ENCODE assay signal across 19 cellular contexts in genomic region chr9:105473221-105473620, GRCh38. TPM values are rescaled to one million over a fixed set of nuclear protein-coding genes. Genes with fewer than 3 reads are reported as not detected.
A peak's percentile ranks its signal among the peaks of the same experiment; 100 is the strongest.
DNase-seq lines count a peak whose midpoint lies in the region; ATAC-seq, FAIRE-seq and TF ChIP-seq lines count a peak whose summit lies in the region.
"Had no signal": no experiment of that assay in that cellular context is flagged by ENCODE, and none has a peak within 500 bp of the region (broad histone marks: within the 10 kb centered on the region; RNA-seq: fewer than 3 reads in every experiment).

No MANE protein-coding gene starts in this region.

- no peak for FAIRE-seq in A549 (lab: Jason Lieb, UNC)
- FAIRE-seq: GM12891, GM18507 had no signal

- H3K9ac ChIP-seq in IMR-90 (ENCODE audit: low read depth, low read length), result no peak overlapping the region
- H3K9ac ChIP-seq in endodermal cell (ENCODE audit: extremely low read depth, low read length, poor library complexity, severe bottlenecking), result no peak overlapping the region
- H3K9ac ChIP-seq in SK-N-SH, result no peak overlapping the region

- no peaks in the 10 kb centered on the region for H3K9me2 ChIP-seq in SK-N-SH

- no peak overlapping the region for H2AK9ac ChIP-seq in IMR-90 (replicated peaks; ENCODE audit: low read depth, low read length, poor library complexity)

- H2AFZ ChIP-seq in IMR-90 (replicated peaks; ENCODE audit: low read length, poor library complexity) (no peak overlapping the region), SK-N-SH (ENCODE audit: low read depth) (no peak overlapping the region)
- H2AFZ ChIP-seq: GM23338 had no signal

- no peak overlapping the region for H3K4ac ChIP-seq in IMR-90 (ENCODE audit: low read depth, low read length)

- H3K27ac ChIP-seq in A549 (no peak overlapping the region), IMR-90 (ENCODE audit: insufficient read depth, low read length) (no peak overlapping the region), endodermal cell (ENCODE audit: low read depth, low read length) (no peak overlapping the region), SK-N-SH (ENCODE audit: low read depth in 2 of 2, low read length in 1 of 2) (no peak overlapping the region)

- no peak overlapping the region for H2BK15ac ChIP-seq in IMR-90 (ENCODE audit: low read depth, low read length)

- dilution Hi-C loops in IMR-90 (cut with HindIII; ENCODE audit: low sequenced_read_pairs, unreplicated experiment), result no loop called here

- H3K4me2 ChIP-seq in A549, result no peak overlapping the region
- H3K4me2 ChIP-seq in IMR-90 (ENCODE audit: low read depth, low read length), result no peak overlapping the region
- no peak overlapping the region for H3K4me2 ChIP-seq in SK-N-SH
- H3K4me2 ChIP-seq: GM23338 had no signal

- CTCF ChIA-PET in A549 (lab: Yijun Ruan, JAX), result no interaction called here
- CTCF ChIA-PET in IMR-90 (lab: Yijun Ruan, JAX), result interaction anchor here (0.6 kb wide), 1 partner anchor 150 kb away, joined by 3 read pairs; no protein-coding TSS in a partner anchor
- CTCF ChIA-PET in SK-N-SH (lab: Yijun Ruan, JAX), result no interaction called here

- TF ChIP-seq EP300 in A549 (IDR thresholded peaks at IDR 0.05) (no peak), SK-N-SH (IDR thresholded peaks at IDR 0.05; ENCODE audit: borderline replicate concordance in 1 of 2, low read depth in 1 of 2, low read length in 1 of 2) (no peak)

- no peak overlapping the region for H2BK120ac ChIP-seq in IMR-90 (ENCODE audit: low read depth, low read length)

- peaks cover 3% of the 10 kb centered on the region for H3K9me3 Mint-ChIP-seq in endodermal cell
- H3K9me3 Mint-ChIP-seq: GM23338, HFFc6 had no signal

- H4K91ac ChIP-seq in IMR-90 (ENCODE audit: insufficient read depth, low read depth, low read length), result no peak overlapping the region

- H3K56ac ChIP-seq in IMR-90 (ENCODE audit: extremely low read depth, insufficient read depth, low read length), result no peak overlapping the region

- H3K27me3 ChIP-seq in IMR-90 (ENCODE audit: control insufficient read depth, insufficient read depth, low read length) (no peaks in the 10 kb centered on the region), endodermal cell (ENCODE audit: control insufficient read depth, insufficient read depth, low read length, poor library complexity, severe bottlenecking) (no peaks in the 10 kb centered on the region), SK-N-SH (ENCODE audit: insufficient read depth) (no peaks in the 10 kb centered on the region)

- no peak overlapping the region for H4K5ac ChIP-seq in IMR-90 (ENCODE audit: low read depth, low read length)

- 96% methylated on average over 2 of the region's 2 CpGs for WGBS in A549 (ENCODE audit: missing lambda C conversion rate)
- WGBS in IMR-90 (ENCODE audit: extremely low coverage in 2 of 2, insufficient read length in 1 of 2), 2 experiments, result no CpG with 5 or more reads among the region's 2 CpGs
- WGBS in endodermal cell (ENCODE audit: insufficient coverage in 1 of 2, insufficient read length in 1 of 2), 2 experiments, result 97% methylated on average over 2 of the region's 2 CpGs; no CpG with 5 or more reads in 1 of the 2 experiments
- WGBS in SK-N-SH (ENCODE audit: low lambda C conversion rate), result 100% methylated on average over 2 of the region's 2 CpGs

- H3K27me3 Mint-ChIP-seq in endodermal cell (ENCODE audit: insufficient read depth), result no peaks in the 10 kb centered on the region
- H3K27me3 Mint-ChIP-seq: CD4-positive, alpha-beta memory T cell had no signal

- TF ChIP-seq CTCF in A549 (IDR thresholded peaks at IDR 0.05), result no peak
- TF ChIP-seq CTCF in IMR-90 (conservative IDR thresholded peaks at IDR 0.05; ENCODE audit: low read depth, low read length), result no peak
- TF ChIP-seq CTCF in endodermal cell (conservative IDR thresholded peaks at IDR 0.05), result no peak
- no peak for TF ChIP-seq CTCF in SK-N-SH (IDR thresholded peaks at IDR 0.05)

- no peak overlapping the region for H3K14ac ChIP-seq in IMR-90 (replicated peaks; ENCODE audit: low read depth, low read length)

- H2BK5ac ChIP-seq in IMR-90 (ENCODE audit: low read depth, low read length, poor library complexity, severe bottlenecking), result no peak overlapping the region

- peaks cover 5% of the 10 kb centered on the region; the same call in 1 of the 2 replicates for H3K9me1 ChIP-seq in IMR-90 (ENCODE audit: insufficient read depth, low read length)

- H4K20me1 ChIP-seq in IMR-90 (ENCODE audit: insufficient read depth, low read length), result peaks cover 9% of the 10 kb centered on the region; the same call in 1 of the 2 replicates
- no peaks in the 10 kb centered on the region for H4K20me1 ChIP-seq in SK-N-SH (ENCODE audit: insufficient read depth)

- peaks cover 39% of the 10 kb centered on the region; the same call in 1 of the 2 replicates for H3K79me2 ChIP-seq in SK-N-SH (ENCODE audit: insufficient read depth)

- BruUV-seq in IMR-90 (replicated peaks; lab: Mats Ljungman, UMichigan), result no TSS peak

- H3K36me3 Mint-ChIP-seq in endodermal cell (ENCODE audit: low read depth), result peaks cover 25% of the 10 kb centered on the region

- no peak for TF ChIP-seq RAD21 in A549 (conservative IDR thresholded peaks at IDR 0.05 in 1 of 2, IDR thresholded peaks at IDR 0.05 in 1 of 2)
- no peak for TF ChIP-seq RAD21 in IMR-90 (IDR thresholded peaks at IDR 0.05; ENCODE audit: low read length)
- TF ChIP-seq RAD21 in SK-N-SH (IDR thresholded peaks at IDR 0.05; ENCODE audit: low read length), result no peak

- no peak overlapping the region for H3K4me3 Mint-ChIP-seq in endodermal cell
- H3K4me3 Mint-ChIP-seq: CD4-positive, alpha-beta memory T cell; GM23338; HFFc6 had no signal

- H2BK20ac ChIP-seq in IMR-90 (ENCODE audit: low read depth, low read length), result no peak overlapping the region

- no peak overlapping the region for H3K18ac ChIP-seq in IMR-90 (ENCODE audit: low read depth, low read length)

- POLR2A ChIA-PET in A549 (lab: Yijun Ruan, JAX), result no interaction called here
- POLR2A ChIA-PET in IMR-90 (lab: Charles Lee; ENCODE audit: unreplicated experiment), result no interaction called here
- POLR2A ChIA-PET in SK-N-SH (lab: Yijun Ruan, JAX), result no interaction called here

- H4K8ac ChIP-seq in IMR-90 (ENCODE audit: low read depth in 2 of 2, low read length in 2 of 2), result no peak overlapping the region

- H3K9me3 ChIP-seq in A549 (no peaks in the 10 kb centered on the region), IMR-90 (ENCODE audit: control insufficient read depth, insufficient read depth, low read length) (no peaks in the 10 kb centered on the region), endodermal cell (ENCODE audit: control insufficient read depth, low read length) (peaks cover under 1% of the 10 kb centered on the region), SK-N-SH (no peaks in the 10 kb centered on the region)
- H3K9me3 ChIP-seq: HAP-1 had no signal

- in situ Hi-C loops in IMR-90 (cut with MboI; ENCODE audit: low sequenced_read_pairs), result no loop called here

- DNase-seq in A549 (ENCODE audit: low read depth in 1 of 2, low spot score in 1 of 2) (no peak), IMR-90 (no peak), endodermal cell (no peak), SK-N-SH (no peak), OCI-M1 (lab: John Stamatoyannopoulos, UW) (no peak)
- no peak for DNase-seq in activated naive CD4-positive, alpha-beta T cell treated with anti-CD3 and anti-CD28 coated beads, Interleukin-2, amount 50 U/mL, for 16 hours
- DNase-seq: 8988T; C1 segment of cervical spinal cord; Calu3; CD4-positive, alpha-beta memory T cell; COR-L47; DMS53; DMS79 treated with DMSO at 0.1 percent for 48 hours; GF-D8; HFFc6 had no signal

- peaks cover 3 to 14% of the 10 kb centered on the region in 2 experiments; a peak in 3 of 4 replicates for H3K79me1 ChIP-seq in IMR-90 (ENCODE audit: low read depth in 1 of 2, low read length in 2 of 2)

- no peak for ATAC-seq in A549
- ATAC-seq in IMR-90 (ENCODE audit: low read depth), result no peak
- ATAC-seq: GM23338 had no signal

- H2AK5ac ChIP-seq in IMR-90 (ENCODE audit: low read depth, low read length), result no peak overlapping the region

- peaks cover 2% of the 10 kb centered on the region for H3K36me3 ChIP-seq in IMR-90 (ENCODE audit: control insufficient read depth, insufficient read depth, low read length)
- peaks cover 58% of the 10 kb centered on the region for H3K36me3 ChIP-seq in endodermal cell (ENCODE audit: control insufficient read depth, insufficient read depth, low read length)
- H3K36me3 ChIP-seq in SK-N-SH (replicated peaks in 1 of 2; ENCODE audit: control insufficient read depth in 1 of 2, insufficient read depth in 2 of 2, low read length in 1 of 2), result peaks cover 27 to 35% of the 10 kb centered on the region in 2 experiments

- peak overlapping the region; percentile 56 for H3K27ac Mint-ChIP-seq in endodermal cell
- H3K27ac Mint-ChIP-seq: CD4-positive, alpha-beta memory T cell; GM23338; HFFc6 had no signal

- H3K4me1 ChIP-seq in A549, result no peaks in the 10 kb centered on the region
- no peaks in the 10 kb centered on the region for H3K4me1 ChIP-seq in IMR-90 (ENCODE audit: control insufficient read depth, insufficient read depth, low read length)
- H3K4me1 ChIP-seq in endodermal cell (ENCODE audit: control insufficient read depth, insufficient read depth, low read length), result no peaks in the 10 kb centered on the region
- H3K4me1 ChIP-seq in SK-N-SH (ENCODE audit: control insufficient read depth in 1 of 2, insufficient read depth in 2 of 2, low read depth in 1 of 2, low read length in 1 of 2), result no peaks in the 10 kb centered on the region
- H3K4me1 ChIP-seq: HAP-1 had no signal

- H3K4me1 Mint-ChIP-seq in endodermal cell, result peaks cover 4% of the 10 kb centered on the region
- H3K4me1 Mint-ChIP-seq: CD4-positive, alpha-beta memory T cell; GM23338 had no signal

- H3K4me3 ChIP-seq in A549, result no peak overlapping the region
- no peak overlapping the region for H3K4me3 ChIP-seq in IMR-90 (ENCODE audit: insufficient read depth, low read depth, low read length)
- no peak overlapping the region for H3K4me3 ChIP-seq in endodermal cell (ENCODE audit: low read length)
- H3K4me3 ChIP-seq in SK-N-SH (ENCODE audit: low read depth in 2 of 2, low read length in 1 of 2), result no peak overlapping the region
- H3K4me3 ChIP-seq: GM23338, HAP-1 had no signal

- peaks cover 9% of the 10 kb centered on the region for H3F3A ChIP-seq in SK-N-SH (replicated peaks; ENCODE audit: insufficient read depth)

- no peak overlapping the region for H3K23ac ChIP-seq in IMR-90 (ENCODE audit: low read depth, low read length)

- intact Hi-C loops in IMR-90 (cut with micrococcal nuclease), result no loop called here

- no peak for TF ChIP-seq POLR2A in A549 (IDR thresholded peaks at IDR 0.05; ENCODE audit: low read length)
- TF ChIP-seq POLR2A in IMR-90 (IDR thresholded peaks at IDR 0.05; ENCODE audit: low read depth, low read length), result no peak

RNA-seq across cellular contexts. Expression of gene FSD1L, which starts 25.4 kb away (rescaled TPM):
- polyA plus RNA-seq in A549 (2011; rRNA removed) (5.8 and 8.5 TPM in 2 replicates), A549 (2017; fragmentation: RNase III; extraction: RNeasy Plus Mini Kit Qiagen cat#74134 plus additional on column Dnase treatment) (3.2 to 3.3 TPM (median 3.2 TPM) in 3 replicates), IMR-90 (2012; rRNA removed) (0.80 and 1.4 TPM in 2 replicates), SK-N-SH (2012; rRNA removed) (0.76 and 1.0 TPM in 2 replicates)
- polyA plus RNA-seq in A549 (2012; cell fraction: cytosol; rRNA removed), result 0.82 and 0.85 TPM in 2 replicates
- polyA plus RNA-seq in A549 (2012; cell fraction: nucleus; rRNA removed), result 1.4 and 2.8 TPM in 2 replicates
- polyA minus RNA-seq in A549 (2011; rRNA and poly(A)+ RNA removed), result 3.9 and 4.9 TPM in 2 replicates
- total RNA-seq in IMR-90 (2012; rRNA removed) (2.9 and 5.0 TPM in 2 replicates), endodermal cell (10 to 100 TPM; 13.4 to 14.3 TPM)
- 0.03 and 0.05 TPM in 2 replicates for polyA plus RNA-seq in IMR-90 (2012; cell fraction: cytosol; rRNA removed)
- 0.40 and 4.2 TPM in 2 replicates for polyA plus RNA-seq in IMR-90 (2012; cell fraction: nucleus; rRNA removed; ENCODE audit: low replicate concordance)
- 12.8 TPM for polyA plus RNA-seq in endodermal cell (2013, experiment 1 of 2)
- polyA plus RNA-seq in endodermal cell (2013, experiment 2 of 2), result 16.8 TPM
- 0.83 and 1.3 TPM in 2 replicates for polyA plus RNA-seq in SK-N-SH (2012; cell fraction: cytosol; rRNA removed)
- 1.6 and 4.3 TPM in 2 replicates for polyA plus RNA-seq in SK-N-SH (2012; cell fraction: nucleus; rRNA removed)
